2 cellular contexts compared by ENCODE assay signal in the genomic region with DNA sequence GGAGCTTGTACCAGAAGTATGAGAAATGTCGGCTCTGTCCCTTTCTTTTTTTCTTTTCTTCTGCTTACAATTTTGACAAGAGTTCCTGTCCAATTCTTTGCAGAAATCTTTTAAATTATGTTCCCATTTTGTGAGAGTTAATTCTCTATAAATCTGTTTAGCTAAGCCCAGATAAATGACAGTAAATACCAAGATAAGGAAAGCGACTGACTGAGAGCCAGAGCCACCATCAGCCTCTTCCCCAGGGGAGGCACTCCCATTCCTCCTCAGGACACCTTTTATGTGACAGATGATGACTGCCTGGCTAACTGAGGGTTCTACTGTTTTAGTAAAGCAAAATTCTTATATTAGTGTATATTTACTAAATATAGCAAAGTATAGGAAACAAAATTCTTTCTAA.
TF ChIP-seq lines count a peak whose summit lies in the region.

No MANE protein-coding gene starts in this region.

TF ChIP-seq in SK-N-SH, 30 proteins besides CTCF, POLR2A, EP300 and RAD21 (continued from another document):
- TF ChIP-seq, protein P1, sequence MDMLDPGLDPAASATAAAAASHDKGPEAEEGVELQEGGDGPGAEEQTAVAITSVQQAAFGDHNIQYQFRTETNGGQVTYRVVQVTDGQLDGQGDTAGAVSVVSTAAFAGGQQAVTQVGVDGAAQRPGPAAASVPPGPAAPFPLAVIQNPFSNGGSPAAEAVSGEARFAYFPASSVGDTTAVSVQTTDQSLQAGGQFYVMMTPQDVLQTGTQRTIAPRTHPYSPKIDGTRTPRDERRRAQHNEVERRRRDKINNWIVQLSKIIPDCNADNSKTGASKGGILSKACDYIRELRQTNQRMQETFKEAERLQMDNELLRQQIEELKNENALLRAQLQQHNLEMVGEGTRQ (IDR thresholded peaks at IDR 0.05; ENCODE audit: borderline replicate concordance, low read depth, low read length): no peak
- TF ChIP-seq IRF3 (IDR thresholded peaks at IDR 0.05; ENCODE audit: low read depth, low read length): no peak
- peak; percentile 51 for TF ChIP-seq GATA2 (CRISPR knock-in tag; IDR thresholded peaks at IDR 0.05)
- no peak for TF ChIP-seq FOSL2 (IDR thresholded peaks at IDR 0.05; ENCODE audit: borderline replicate concordance, low read depth)
TF ChIP-seq in SK-N-SH: peak in this region for 1.

TF ChIP-seq in SK-N-SH treated with all-trans-retinoic acid at 6 μM for 48 hours, 23 proteins besides CTCF, POLR2A, EP300 and RAD21 (continued from another document):
- TF ChIP-seq POU6F1 (CRISPR knock-in tag; IDR thresholded peaks at IDR 0.05; ENCODE audit: borderline replicate concordance, low read depth) (no peak), CSDC2 (CRISPR knock-in tag; IDR thresholded peaks at IDR 0.05) (no peak), ZFP3 (CRISPR knock-in tag; IDR thresholded peaks at IDR 0.05) (no peak), ZNF565 (CRISPR knock-in tag; conservative IDR thresholded peaks at IDR 0.05; ENCODE audit: low read depth) (no peak), ARNTL (CRISPR knock-in tag; IDR thresholded peaks at IDR 0.05; ENCODE audit: borderline replicate concordance, low read depth) (no peak), PPARA (CRISPR knock-in tag; IDR thresholded peaks at IDR 0.05; ENCODE audit: borderline replicate concordance) (no peak), RARB (CRISPR knock-in tag; IDR thresholded peaks at IDR 0.05) (no peak), ESRRG (CRISPR knock-in tag; IDR thresholded peaks at IDR 0.05) (no peak), GLIS3 (CRISPR knock-in tag; IDR thresholded peaks at IDR 0.05) (no peak), TSHZ2 (CRISPR knock-in tag; IDR thresholded peaks at IDR 0.05) (no peak)
- TF ChIP-seq, protein P2, sequence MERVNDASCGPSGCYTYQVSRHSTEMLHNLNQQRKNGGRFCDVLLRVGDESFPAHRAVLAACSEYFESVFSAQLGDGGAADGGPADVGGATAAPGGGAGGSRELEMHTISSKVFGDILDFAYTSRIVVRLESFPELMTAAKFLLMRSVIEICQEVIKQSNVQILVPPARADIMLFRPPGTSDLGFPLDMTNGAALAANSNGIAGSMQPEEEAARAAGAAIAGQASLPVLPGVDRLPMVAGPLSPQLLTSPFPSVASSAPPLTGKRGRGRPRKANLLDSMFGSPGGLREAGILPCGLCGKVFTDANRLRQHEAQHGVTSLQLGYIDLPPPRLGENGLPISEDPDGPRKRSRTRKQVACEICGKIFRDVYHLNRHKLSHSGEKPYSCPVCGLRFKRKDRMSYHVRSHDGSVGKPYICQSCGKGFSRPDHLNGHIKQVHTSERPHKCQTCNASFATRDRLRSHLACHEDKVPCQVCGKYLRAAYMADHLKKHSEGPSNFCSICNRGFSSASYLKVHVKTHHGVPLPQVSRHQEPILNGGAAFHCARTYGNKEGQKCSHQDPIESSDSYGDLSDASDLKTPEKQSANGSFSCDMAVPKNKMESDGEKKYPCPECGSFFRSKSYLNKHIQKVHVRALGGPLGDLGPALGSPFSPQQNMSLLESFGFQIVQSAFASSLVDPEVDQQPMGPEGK (CRISPR knock-in tag; IDR thresholded peaks at IDR 0.05; ENCODE audit: borderline replicate concordance): no peak
